Comparison of ENCODE assay signal across 1 cellular context in the genomic region with DNA sequence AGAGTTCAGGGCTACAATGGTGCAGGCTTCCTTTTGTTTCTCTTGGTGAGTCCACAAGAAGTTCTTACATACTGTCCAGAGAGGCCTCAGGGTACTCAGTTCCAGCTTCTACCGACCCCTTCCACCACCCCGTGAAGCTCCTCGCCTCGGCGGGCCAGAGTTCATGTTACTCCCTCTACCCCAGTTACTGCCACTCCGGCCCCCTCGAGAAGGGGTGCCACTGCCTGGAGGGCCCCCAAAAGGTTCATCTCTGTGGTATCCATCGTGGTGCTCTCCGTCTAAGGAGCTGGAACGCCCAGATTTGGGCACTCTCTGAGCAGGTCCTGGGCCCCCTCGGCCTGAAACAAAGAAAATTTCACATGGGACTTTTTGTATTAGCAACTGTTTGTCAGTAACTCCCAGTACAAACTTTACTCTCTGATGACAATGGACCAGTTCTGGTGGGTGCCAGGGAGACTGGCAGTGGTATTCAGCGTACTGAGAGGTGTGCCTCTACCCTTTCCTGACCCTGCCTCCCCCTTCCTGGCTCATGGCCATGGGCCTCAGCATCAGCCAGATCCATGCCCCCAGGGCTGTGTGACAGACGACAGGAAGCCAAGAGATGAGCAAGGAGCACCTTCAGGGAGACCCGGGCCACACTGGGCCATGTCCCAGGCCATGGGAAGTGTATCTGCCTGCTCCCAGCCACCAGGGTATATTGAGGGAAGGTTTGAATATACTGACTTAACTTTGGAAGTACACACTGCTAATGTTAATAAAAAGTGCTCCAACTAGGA.
TF ChIP-seq lines count a peak whose summit lies in the region.

No MANE protein-coding gene starts in this region.

TF ChIP-seq in K562, 482 proteins besides CTCF, POLR2A, EP300 and RAD21:
- TF ChIP-seq SMARCB1 (IDR thresholded peaks at IDR 0.05; ENCODE audit: insufficient read length, low read depth) = no peak
- no peak for TF ChIP-seq ZNF232 (CRISPR knock-in tag; IDR thresholded peaks at IDR 0.05)
- TF ChIP-seq MYC (IDR thresholded peaks at IDR 0.05; ENCODE audit: low read depth, low read length) = no peak
- no peak for TF ChIP-seq MYC (CRISPR knock-in tag; IDR thresholded peaks at IDR 0.05; ENCODE audit: borderline replicate concordance, low read depth)
- no peak for TF ChIP-seq EWSR1 (IDR thresholded peaks at IDR 0.05; ENCODE audit: borderline replicate concordance, low read depth, partially characterized antibody)
- TF ChIP-seq, protein P1, sequence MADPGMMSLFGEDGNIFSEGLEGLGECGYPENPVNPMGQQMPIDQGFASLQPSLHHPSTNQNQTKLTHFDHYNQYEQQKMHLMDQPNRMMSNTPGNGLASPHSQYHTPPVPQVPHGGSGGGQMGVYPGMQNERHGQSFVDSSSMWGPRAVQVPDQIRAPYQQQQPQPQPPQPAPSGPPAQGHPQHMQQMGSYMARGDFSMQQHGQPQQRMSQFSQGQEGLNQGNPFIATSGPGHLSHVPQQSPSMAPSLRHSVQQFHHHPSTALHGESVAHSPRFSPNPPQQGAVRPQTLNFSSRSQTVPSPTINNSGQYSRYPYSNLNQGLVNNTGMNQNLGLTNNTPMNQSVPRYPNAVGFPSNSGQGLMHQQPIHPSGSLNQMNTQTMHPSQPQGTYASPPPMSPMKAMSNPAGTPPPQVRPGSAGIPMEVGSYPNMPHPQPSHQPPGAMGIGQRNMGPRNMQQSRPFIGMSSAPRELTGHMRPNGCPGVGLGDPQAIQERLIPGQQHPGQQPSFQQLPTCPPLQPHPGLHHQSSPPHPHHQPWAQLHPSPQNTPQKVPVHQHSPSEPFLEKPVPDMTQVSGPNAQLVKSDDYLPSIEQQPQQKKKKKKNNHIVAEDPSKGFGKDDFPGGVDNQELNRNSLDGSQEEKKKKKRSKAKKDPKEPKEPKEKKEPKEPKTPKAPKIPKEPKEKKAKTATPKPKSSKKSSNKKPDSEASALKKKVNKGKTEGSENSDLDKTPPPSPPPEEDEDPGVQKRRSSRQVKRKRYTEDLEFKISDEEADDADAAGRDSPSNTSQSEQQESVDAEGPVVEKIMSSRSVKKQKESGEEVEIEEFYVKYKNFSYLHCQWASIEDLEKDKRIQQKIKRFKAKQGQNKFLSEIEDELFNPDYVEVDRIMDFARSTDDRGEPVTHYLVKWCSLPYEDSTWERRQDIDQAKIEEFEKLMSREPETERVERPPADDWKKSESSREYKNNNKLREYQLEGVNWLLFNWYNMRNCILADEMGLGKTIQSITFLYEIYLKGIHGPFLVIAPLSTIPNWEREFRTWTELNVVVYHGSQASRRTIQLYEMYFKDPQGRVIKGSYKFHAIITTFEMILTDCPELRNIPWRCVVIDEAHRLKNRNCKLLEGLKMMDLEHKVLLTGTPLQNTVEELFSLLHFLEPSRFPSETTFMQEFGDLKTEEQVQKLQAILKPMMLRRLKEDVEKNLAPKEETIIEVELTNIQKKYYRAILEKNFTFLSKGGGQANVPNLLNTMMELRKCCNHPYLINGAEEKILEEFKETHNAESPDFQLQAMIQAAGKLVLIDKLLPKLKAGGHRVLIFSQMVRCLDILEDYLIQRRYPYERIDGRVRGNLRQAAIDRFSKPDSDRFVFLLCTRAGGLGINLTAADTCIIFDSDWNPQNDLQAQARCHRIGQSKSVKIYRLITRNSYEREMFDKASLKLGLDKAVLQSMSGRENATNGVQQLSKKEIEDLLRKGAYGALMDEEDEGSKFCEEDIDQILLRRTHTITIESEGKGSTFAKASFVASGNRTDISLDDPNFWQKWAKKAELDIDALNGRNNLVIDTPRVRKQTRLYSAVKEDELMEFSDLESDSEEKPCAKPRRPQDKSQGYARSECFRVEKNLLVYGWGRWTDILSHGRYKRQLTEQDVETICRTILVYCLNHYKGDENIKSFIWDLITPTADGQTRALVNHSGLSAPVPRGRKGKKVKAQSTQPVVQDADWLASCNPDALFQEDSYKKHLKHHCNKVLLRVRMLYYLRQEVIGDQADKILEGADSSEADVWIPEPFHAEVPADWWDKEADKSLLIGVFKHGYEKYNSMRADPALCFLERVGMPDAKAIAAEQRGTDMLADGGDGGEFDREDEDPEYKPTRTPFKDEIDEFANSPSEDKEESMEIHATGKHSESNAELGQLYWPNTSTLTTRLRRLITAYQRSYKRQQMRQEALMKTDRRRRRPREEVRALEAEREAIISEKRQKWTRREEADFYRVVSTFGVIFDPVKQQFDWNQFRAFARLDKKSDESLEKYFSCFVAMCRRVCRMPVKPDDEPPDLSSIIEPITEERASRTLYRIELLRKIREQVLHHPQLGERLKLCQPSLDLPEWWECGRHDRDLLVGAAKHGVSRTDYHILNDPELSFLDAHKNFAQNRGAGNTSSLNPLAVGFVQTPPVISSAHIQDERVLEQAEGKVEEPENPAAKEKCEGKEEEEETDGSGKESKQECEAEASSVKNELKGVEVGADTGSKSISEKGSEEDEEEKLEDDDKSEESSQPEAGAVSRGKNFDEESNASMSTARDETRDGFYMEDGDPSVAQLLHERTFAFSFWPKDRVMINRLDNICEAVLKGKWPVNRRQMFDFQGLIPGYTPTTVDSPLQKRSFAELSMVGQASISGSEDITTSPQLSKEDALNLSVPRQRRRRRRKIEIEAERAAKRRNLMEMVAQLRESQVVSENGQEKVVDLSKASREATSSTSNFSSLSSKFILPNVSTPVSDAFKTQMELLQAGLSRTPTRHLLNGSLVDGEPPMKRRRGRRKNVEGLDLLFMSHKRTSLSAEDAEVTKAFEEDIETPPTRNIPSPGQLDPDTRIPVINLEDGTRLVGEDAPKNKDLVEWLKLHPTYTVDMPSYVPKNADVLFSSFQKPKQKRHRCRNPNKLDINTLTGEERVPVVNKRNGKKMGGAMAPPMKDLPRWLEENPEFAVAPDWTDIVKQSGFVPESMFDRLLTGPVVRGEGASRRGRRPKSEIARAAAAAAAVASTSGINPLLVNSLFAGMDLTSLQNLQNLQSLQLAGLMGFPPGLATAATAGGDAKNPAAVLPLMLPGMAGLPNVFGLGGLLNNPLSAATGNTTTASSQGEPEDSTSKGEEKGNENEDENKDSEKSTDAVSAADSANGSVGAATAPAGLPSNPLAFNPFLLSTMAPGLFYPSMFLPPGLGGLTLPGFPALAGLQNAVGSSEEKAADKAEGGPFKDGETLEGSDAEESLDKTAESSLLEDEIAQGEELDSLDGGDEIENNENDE (IDR thresholded peaks at IDR 0.05; ENCODE audit: low read depth, low read length) = no peak
- no peak for TF ChIP-seq ZNF696 (CRISPR knock-in tag; conservative IDR thresholded peaks at IDR 0.05)
- no peak for TF ChIP-seq PHF21A (IDR thresholded peaks at IDR 0.05; ENCODE audit: borderline replicate concordance, low read depth)
- TF ChIP-seq POLR2G (IDR thresholded peaks at IDR 0.05; ENCODE audit: low read depth, low read length) = peak; percentile 26; the same call in 1 of the 2 replicates
